ENCODE assay signal across 8 cellular contexts in the genomic region with DNA sequence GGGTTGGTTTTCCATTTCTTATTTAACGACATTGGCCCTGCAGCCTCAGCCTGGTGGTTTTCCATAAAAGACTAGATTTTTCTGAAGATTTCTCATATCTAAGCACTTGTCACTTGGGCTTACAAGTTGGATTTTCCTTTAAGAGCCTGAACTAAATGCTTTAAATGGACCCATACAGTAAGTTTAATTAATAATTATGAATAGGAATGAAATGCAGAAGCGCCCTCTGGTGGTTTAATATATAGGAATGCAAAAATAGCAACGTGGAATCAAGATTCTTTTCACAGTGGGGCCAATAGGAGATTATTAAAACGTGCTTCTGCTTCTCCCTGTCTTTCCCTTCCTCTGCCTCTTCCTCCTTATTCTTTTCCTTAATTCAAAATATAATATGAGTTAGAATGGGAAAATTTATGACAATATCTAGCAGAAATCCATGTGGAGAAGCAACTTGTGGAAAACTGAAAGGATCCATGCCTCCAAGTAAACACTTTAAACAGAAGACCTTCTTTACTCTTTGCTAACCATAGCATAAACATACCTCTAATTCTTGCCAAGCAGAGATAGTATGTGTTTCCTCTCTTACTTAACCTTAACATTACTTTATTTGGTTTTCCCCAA.
A peak's percentile ranks its signal among the peaks of the same experiment; 100 is the strongest.
DNase-seq lines count a peak whose midpoint lies in the region; ATAC-seq, FAIRE-seq and TF ChIP-seq lines count a peak whose summit lies in the region.

No MANE protein-coding gene starts in this region.

- H3K4me1 ChIP-seq in HepG2 (ENCODE audit: insufficient read depth, low read length) = no peaks in the 10 kb centered on the region

- no peaks in the 10 kb centered on the region for H3K9me3 Mint-ChIP-seq in T-helper 2 cell treated with Interferon-gamma antibody and Interleukin-4, amounts not matched to agents 5 μg/mL and 100 μg/mL, for 36 hours

- ATAC-seq in HepG2 (no peak), HG02759 (IDR thresholded peaks at IDR 0.05; ENCODE audit: unreplicated experiment) (no peak), HG03196 (IDR thresholded peaks at IDR 0.05; ENCODE audit: unreplicated experiment) (no peak)

- H2AFZ ChIP-seq in HepG2 (ENCODE audit: low read length) = no peak overlapping the region

- no peak for TF ChIP-seq POLR2A in HepG2 (IDR thresholded peaks at IDR 0.05; ENCODE audit: insufficient read depth in 1 of 2, low read depth in 2 of 2, low read length in 2 of 2)

- no peaks in the 10 kb centered on the region for H3K79me2 ChIP-seq in HepG2 (ENCODE audit: insufficient read depth, low read length)

- H3K4me3 ChIP-seq in HepG2 (replicated peaks in 1 of 3; ENCODE audit: insufficient read depth in 1 of 3, low read depth in 2 of 3, low read length in 3 of 3) = no peak overlapping the region

- H3K9ac ChIP-seq in HepG2 (ENCODE audit: insufficient read depth, low read depth, low read length) = no peak overlapping the region

- in situ Hi-C loops in GM13976 (cut with MboI; ENCODE audit: low sequenced_read_pairs, unreplicated experiment) = loop anchor here (10.0 kb wide), 1 partner anchor 338 kb away; no protein-coding TSS in a partner anchor
- in situ Hi-C loops in HepG2 (cut with HindIII; ENCODE audit: extremely low pct_ligation_motif_present, low pct_unique_long_range_greater_than_20kb) = no loop called here

- POLR2A ChIA-PET in HepG2 (lab: Yijun Ruan, JAX) = no interaction called here

- no peak overlapping the region for H3K27ac Mint-ChIP-seq in T-helper 2 cell treated with Interferon-gamma antibody and Interleukin-4, amounts not matched to agents 5 μg/mL and 100 μg/mL, for 36 hours

- no TSS peak for BruUV-seq in HepG2 (replicated peaks; lab: Mats Ljungman, UMichigan)

- H3K9me3 ChIP-seq in HepG2 (ENCODE audit: low read length) = no peaks in the 10 kb centered on the region

- intact Hi-C loops in HepG2 (cut with micrococcal nuclease; ENCODE audit: unreplicated experiment) = loop anchor here (5.0 kb wide), 1 partner anchor 340 kb away; no protein-coding TSS in a partner anchor

- peak; percentile 16 for DNase-seq in GM13976 (ENCODE audit: low spot score)
- DNase-seq in NCI-H1092 treated with DMSO at 0.1 percent for 48 hours (lab: John Stamatoyannopoulos, UW) = peak; percentile 53
- peak; percentile 59 for DNase-seq in astrocyte of the hippocampus (ENCODE audit: low read depth, low spot score)
- no peak for DNase-seq in HepG2 (ENCODE audit: low spot score)
- no peak for DNase-seq in activated naive CD4-positive, alpha-beta T cell treated with anti-CD3 and anti-CD28 coated beads, Interleukin-2, amount 50 U/mL, for 16 hours
- DNase-seq in T-helper 2 cell treated with Interferon-gamma antibody and Interleukin-4, amounts not matched to agents 5 μg/mL and 100 μg/mL, for 36 hours (ENCODE audit: low spot score) = no peak

- 12% methylated on average over 4 of the region's 4 CpGs for WGBS in HepG2 (ENCODE audit: low lambda C conversion rate)

- peaks cover 2% of the 10 kb centered on the region for H3K4me1 Mint-ChIP-seq in T-helper 2 cell treated with Interferon-gamma antibody and Interleukin-4, amounts not matched to agents 5 μg/mL and 100 μg/mL, for 36 hours (ENCODE audit: low read depth)

- no peaks in the 10 kb centered on the region for H3K36me3 ChIP-seq in HepG2 (replicated peaks in 1 of 2; ENCODE audit: control insufficient read depth in 1 of 2, insufficient read depth in 2 of 2, low read length in 2 of 2)

- no peak overlapping the region for H3K27ac ChIP-seq in HepG2 (ENCODE audit: extremely low read length, insufficient read depth, low read length)

- CTCF ChIA-PET in HepG2 (lab: Yijun Ruan, JAX; ENCODE audit: low intra/inter-chr PET ratio, low total read pairs) = no interaction called here

- peaks cover 0 to under 1% of the 10 kb centered on the region in 2 experiments; a peak in 1 of 5 replicates for H3K27me3 ChIP-seq in HepG2 (ENCODE audit: control insufficient read depth in 1 of 2, insufficient read depth in 2 of 2, low read length in 2 of 2)

- TF ChIP-seq EP300 in HepG2 (IDR thresholded peaks at IDR 0.05; ENCODE audit: low read depth in 2 of 2, low read length in 2 of 2) (no peak), HepG2 (CRISPR knock-in tag; IDR thresholded peaks at IDR 0.05; ENCODE audit: borderline replicate concordance) (no peak)

- H3K4me2 ChIP-seq in HepG2 (ENCODE audit: low read depth, low read length) = no peak overlapping the region

- H3K4me3 Mint-ChIP-seq in T-helper 2 cell treated with Interferon-gamma antibody and Interleukin-4, amounts not matched to agents 5 μg/mL and 100 μg/mL, for 36 hours = no peak overlapping the region

- no peaks in the 10 kb centered on the region for H4K20me1 ChIP-seq in HepG2 (ENCODE audit: insufficient read depth, low read length)

- no peak for FAIRE-seq in HepG2 (lab: Jason Lieb, UNC)

- TF ChIP-seq RAD21 in HepG2 (CRISPR knock-in tag; IDR thresholded peaks at IDR 0.05) = no peak

- no peaks in the 10 kb centered on the region for H3K36me3 Mint-ChIP-seq in T-helper 2 cell treated with Interferon-gamma antibody and Interleukin-4, amounts not matched to agents 5 μg/mL and 100 μg/mL, for 36 hours (ENCODE audit: low read depth)

- H3K27me3 Mint-ChIP-seq in T-helper 2 cell treated with Interferon-gamma antibody and Interleukin-4, amounts not matched to agents 5 μg/mL and 100 μg/mL, for 36 hours (ENCODE audit: low read depth) = no peaks in the 10 kb centered on the region

- peak; percentile 28 for TF ChIP-seq CTCF in GM13976 (IDR thresholded peaks at IDR 0.05; ENCODE audit: borderline replicate concordance, control extremely low read depth, extremely low read depth, insufficient read depth, missing control alignments)
- peak; percentile 30 for TF ChIP-seq CTCF in HepG2 (CRISPR knock-in tag; IDR thresholded peaks at IDR 0.05)

TF ChIP-seq in HepG2, 621 proteins besides CTCF, POLR2A, EP300 and RAD21:
- TF ChIP-seq, protein P1, sequence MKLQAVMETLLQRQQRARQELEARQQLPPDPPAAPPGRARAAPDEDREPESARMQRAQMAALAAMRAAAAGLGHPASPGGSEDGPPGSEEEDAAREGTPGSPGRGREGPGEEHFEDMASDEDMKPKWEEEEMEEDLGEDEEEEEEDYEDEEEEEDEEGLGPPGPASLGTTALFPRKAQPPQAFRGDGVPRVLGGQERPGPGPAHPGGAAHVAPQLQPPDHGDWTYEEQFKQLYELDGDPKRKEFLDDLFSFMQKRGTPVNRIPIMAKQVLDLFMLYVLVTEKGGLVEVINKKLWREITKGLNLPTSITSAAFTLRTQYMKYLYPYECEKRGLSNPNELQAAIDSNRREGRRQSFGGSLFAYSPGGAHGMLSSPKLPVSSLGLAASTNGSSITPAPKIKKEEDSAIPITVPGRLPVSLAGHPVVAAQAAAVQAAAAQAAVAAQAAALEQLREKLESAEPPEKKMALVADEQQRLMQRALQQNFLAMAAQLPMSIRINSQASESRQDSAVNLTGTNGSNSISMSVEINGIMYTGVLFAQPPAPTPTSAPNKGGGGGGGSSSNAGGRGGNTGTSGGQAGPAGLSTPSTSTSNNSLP (IDR thresholded peaks at IDR 0.05; ENCODE audit: low read depth, low read length) = peak; percentile 75
- TF ChIP-seq SPEN (CRISPR knock-in tag; IDR thresholded peaks at IDR 0.05; ENCODE audit: low read depth) = no peak

Comparison
In these comparisons a context has a peak if more than half of its experiments do, and no peak if none do; other contexts are left out.
1. DNase-seq: peak in GM13976 (single experiment), NCI-H1092 treated with DMSO at 0.1 percent for 48 hours (single experiment) and astrocyte of the hippocampus (single experiment); none in HepG2 (single experiment), activated naive CD4-positive, alpha-beta T cell treated with anti-CD3 and anti-CD28 coated beads, Interleukin-2, amount 50 U/mL, for 16 hours (single experiment) and T-helper 2 cell treated with Interferon-gamma antibody and Interleukin-4, amounts not matched to agents 5 μg/mL and 100 μg/mL, for 36 hours (single experiment).